Comparison of ENCODE assay signal across 11 cellular contexts in the genomic region with DNA sequence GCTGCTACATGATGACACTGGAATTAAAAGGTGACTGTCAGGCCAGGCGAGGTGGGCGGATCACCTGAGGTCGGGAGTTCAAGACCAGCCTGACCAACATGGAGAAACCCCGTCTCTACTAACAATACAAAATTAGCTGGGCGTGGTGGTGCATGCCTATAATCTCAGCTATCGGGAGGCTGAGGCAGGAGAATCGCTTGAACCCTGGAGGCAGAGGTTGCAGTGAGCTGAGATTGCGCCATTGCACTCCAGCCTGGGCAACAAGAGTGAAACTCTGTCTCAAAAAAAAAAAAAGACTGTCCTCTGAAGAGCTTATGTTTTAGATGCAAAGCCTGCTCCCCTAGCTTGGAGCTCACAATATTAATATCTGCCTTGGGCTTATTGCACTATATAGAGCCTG. TPM values are rescaled to one million over a fixed set of nuclear protein-coding genes. Genes with fewer than 3 reads are reported as not detected.
DNase-seq lines count a peak whose midpoint lies in the region; TF ChIP-seq lines count a peak whose summit lies in the region.
"Not testable (repeated sequence)": the region's sequence is repeated elsewhere in the genome, so short reads cannot be mapped to it uniquely, and the experiment has no call there.
"Had no signal": no experiment of that assay in that cellular context is flagged by ENCODE, and none has a peak within 500 bp of the region (broad histone marks: within the 10 kb centered on the region; RNA-seq: fewer than 3 reads in every experiment).

No MANE protein-coding gene starts in this region.

- peak overlapping the region in 1 of 3 experiments; percentile 23 for H3K4me3 Mint-ChIP-seq in nephron
- not testable (repeated sequence) for H3K4me3 Mint-ChIP-seq in type B pancreatic cell

- TF ChIP-seq POLR2A in prostate gland (IDR thresholded peaks at IDR 0.05), result not testable (repeated sequence)

- H3K36me3 ChIP-seq in HUES48 (ENCODE audit: control insufficient read depth, insufficient read depth, low read length); prostate gland: not testable (repeated sequence)

- H3K4me1 ChIP-seq in HUES48 (ENCODE audit: control insufficient read depth, insufficient read depth, low read length), result peaks cover 36% of the 10 kb centered on the region
- H3K4me1 ChIP-seq in prostate gland (replicated peaks), result not testable (repeated sequence)

- not testable (repeated sequence) for H3K9me3 ChIP-seq in HUES48 (ENCODE audit: control insufficient read depth, insufficient read depth, low read length); prostate gland

- not testable (repeated sequence) for H3K36me3 Mint-ChIP-seq in nephron (ENCODE audit: low read depth)
- peaks cover 12% of the 10 kb centered on the region for H3K36me3 Mint-ChIP-seq in type B pancreatic cell

- 66% methylated on average over 8 of the region's 8 CpGs for WGBS in prostate gland

- H3K27me3 ChIP-seq in HUES48 (ENCODE audit: control insufficient read depth, insufficient read depth, low read length); dorsolateral prefrontal cortex; layer of hippocampus (ENCODE audit: control insufficient read depth, insufficient read depth, low read length); prostate gland (replicated peaks; ENCODE audit: insufficient read depth): not testable (repeated sequence)

- H3K4me1 Mint-ChIP-seq in nephron (peaks cover 61% of the 10 kb centered on the region), type B pancreatic cell (ENCODE audit: unreplicated experiment) (peaks cover 50% of the 10 kb centered on the region)

- not testable (repeated sequence) for DNase-seq in dorsolateral prefrontal cortex; prostate gland (ENCODE audit: low spot score); type B pancreatic cell (ENCODE audit: extremely low spot score, unreplicated experiment)

- H3K9ac ChIP-seq in HUES48 (ENCODE audit: low read depth, low read length), result not testable (repeated sequence)

- TF ChIP-seq CTCF in dorsolateral prefrontal cortex (IDR thresholded peaks at IDR 0.05 in 54 of 56, conservative IDR thresholded peaks at IDR 0.05 in 2 of 56; ENCODE audit: low read depth in 1 of 56, partially characterized antibody in 56 of 56); nephron (IDR thresholded peaks at IDR 0.05; ENCODE audit: unreplicated experiment in 3 of 3); prostate gland (IDR thresholded peaks at IDR 0.05); type B pancreatic cell (conservative IDR thresholded peaks at IDR 0.05): not testable (repeated sequence)

- peak overlapping the region; percentile 96 for H3K27ac ChIP-seq in HUES48 (ENCODE audit: low read depth, low read length)
- peak overlapping the region; percentile 60 for H3K27ac ChIP-seq in angular gyrus (ENCODE audit: low read depth, low read length)
- H3K27ac ChIP-seq in dorsolateral prefrontal cortex, result peak overlapping the region in 37 of 59 donors; percentile 4 to 85 (median 64)
- peak overlapping the region; percentile 58 for H3K27ac ChIP-seq in layer of hippocampus (ENCODE audit: low read depth, low read length)
- H3K27ac ChIP-seq in prostate gland, result peak overlapping the region; percentile 78 to 80

- peak overlapping the region; percentile 94 to 96 (median 95) for H3K27ac Mint-ChIP-seq in nephron
- peak overlapping the region; percentile 87 for H3K27ac Mint-ChIP-seq in type B pancreatic cell

- H3K27me3 Mint-ChIP-seq in nephron (ENCODE audit: low read depth); type B pancreatic cell: not testable (repeated sequence)

- H3K9me3 Mint-ChIP-seq in nephron, type B pancreatic cell: not testable (repeated sequence)

- intact Hi-C loops in dorsolateral prefrontal cortex (cut with DNase I); prostate gland (cut with DNase I): not testable (repeated sequence)

- H3K4me3 ChIP-seq in HUES48 (ENCODE audit: low read depth, low read length); dorsolateral prefrontal cortex; prostate gland: not testable (repeated sequence)

RNA-seq across cellular contexts. Expression of a gene that starts 55.9 kb away (rescaled TPM):
- total RNA-seq in dorsolateral prefrontal cortex (1 to 10 TPM in 11 of 120 experiments, under 1 TPM in 38, not detected in 71; 0.32 to 2.0 (median 0.72) TPM), prostate gland (1 to 10 TPM in 1 of 2 donors, under 1 TPM in 1; 0.36 to 1.4 TPM), type B pancreatic cell (ENCODE audit: low replicate concordance) (0.63 TPM in 1 of 2 replicates, not detected in the other)
- total RNA-seq: CD4-positive, alpha-beta memory T cell; GM23248; HFFc6; HT1080 had no signal
